In the genomic region with DNA sequence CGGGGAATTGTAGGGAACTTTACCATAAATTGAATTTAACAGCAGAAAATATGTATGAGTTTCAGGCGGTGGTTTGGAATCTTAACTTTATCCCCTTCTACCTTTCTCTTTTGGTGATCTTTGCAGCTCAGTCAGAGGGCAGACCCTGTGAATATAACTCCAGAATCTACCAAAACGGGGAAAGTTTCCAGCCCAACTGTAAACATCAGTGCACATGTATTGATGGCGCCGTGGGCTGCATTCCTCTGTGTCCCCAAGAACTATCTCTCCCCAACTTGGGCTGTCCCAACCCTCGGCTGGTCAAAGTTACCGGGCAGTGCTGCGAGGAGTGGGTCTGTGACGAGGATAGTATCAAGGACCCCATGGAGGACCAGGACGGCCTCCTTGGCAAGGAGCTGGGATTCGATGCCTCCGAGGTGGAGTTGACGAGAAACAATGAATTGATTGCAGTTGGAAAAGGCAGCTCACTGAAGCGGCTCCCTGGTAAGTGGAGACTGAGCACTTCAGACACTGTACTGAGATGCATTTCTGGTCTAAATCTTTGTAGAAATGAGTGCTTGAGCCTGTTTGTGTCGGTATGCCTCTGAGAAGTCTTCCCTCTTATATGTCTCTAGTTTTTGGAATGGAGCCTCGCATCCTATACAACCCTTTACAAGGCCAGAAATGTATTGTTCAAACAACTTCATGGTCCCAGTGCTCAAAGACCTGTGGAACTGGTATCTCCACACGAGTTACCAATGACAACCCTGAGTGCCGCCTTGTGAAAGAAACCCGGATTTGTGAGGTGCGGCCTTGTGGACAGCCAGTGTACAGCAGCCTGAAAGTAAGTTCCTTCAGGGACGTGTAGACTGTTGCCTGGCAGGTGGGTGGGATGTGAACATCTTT, we compare ENCODE assay signal across 8 cellular contexts. TPM values are rescaled to one million over a fixed set of nuclear protein-coding genes. Genes with fewer than 3 reads are reported as not detected.
A peak's percentile ranks its signal among the peaks of the same experiment; 100 is the strongest.
DNase-seq lines count a peak whose midpoint lies in the region; ATAC-seq and TF ChIP-seq lines count a peak whose summit lies in the region.

No MANE protein-coding gene starts in this region.

- H3K4me1 Mint-ChIP-seq in Calu3 (ENCODE audit: low read depth, unreplicated experiment) = peaks cover 34% of the 10 kb centered on the region
- H3K4me1 Mint-ChIP-seq in nephron = peaks cover 65% of the 10 kb centered on the region
- peaks cover 27% of the 10 kb centered on the region for H3K4me1 Mint-ChIP-seq in activated T-cell treated with anti-CD3 and anti-CD28 coated beads, Interleukin-2, amount 50 U/mL, for 4 hours (ENCODE audit: low read depth)

- peak; percentile 47 for TF ChIP-seq CTCF in Calu3 (IDR thresholded peaks at IDR 0.05; ENCODE audit: unreplicated experiment)
- TF ChIP-seq CTCF in nephron (IDR thresholded peaks at IDR 0.05; ENCODE audit: unreplicated experiment in 3 of 3) = peak in 1 of 3 experiments; percentile 21

- H3K4me3 ChIP-seq in NT2/D1 (ENCODE audit: insufficient read length, low read depth) = peak overlapping the region; percentile 73

- CTCF ChIA-PET in Calu3 (lab: Charles Lee) = interaction anchor here (0.7 to 2.9 kb wide), 10 partner anchors 21 to 306 kb away, joined by 3 to 11 read pairs (median 6); a partner anchor contains a TSS

- peak overlapping the region; percentile 85 for H3K9ac ChIP-seq in NT2/D1 (ENCODE audit: insufficient read length, low read depth)

- peak overlapping the region; percentile 95 for H3K27ac ChIP-seq in epithelial cell of prostate

- H3K4me3 Mint-ChIP-seq in Calu3 (ENCODE audit: low read depth, unreplicated experiment) (peak overlapping the region; percentile 76), nephron (peak overlapping the region; percentile 93 to 98 (median 97))
- H3K4me3 Mint-ChIP-seq in activated T-cell treated with anti-CD3 and anti-CD28 coated beads, Interleukin-2, amount 50 U/mL, for 4 hours = no peak overlapping the region

- intact Hi-C loops in Calu3 (cut with micrococcal nuclease; ENCODE audit: unreplicated experiment) = loop anchor here (5.0 kb wide), 4 partner anchors 110 to 275 kb away; no protein-coding TSS in a partner anchor

- H3K27ac Mint-ChIP-seq in Calu3 (ENCODE audit: unreplicated experiment) (peak overlapping the region; percentile 92), nephron (peak overlapping the region; percentile 90 to 97 (median 96))

- H3K36me3 Mint-ChIP-seq in Calu3 (ENCODE audit: insufficient read depth, unreplicated experiment) = peaks cover 76% of the 10 kb centered on the region
- H3K36me3 Mint-ChIP-seq in nephron (ENCODE audit: low read depth) = peaks cover 13% of the 10 kb centered on the region
- H3K36me3 Mint-ChIP-seq in activated T-cell treated with anti-CD3 and anti-CD28 coated beads, Interleukin-2, amount 50 U/mL, for 4 hours (ENCODE audit: insufficient read depth) = no peaks in the 10 kb centered on the region

- peaks cover 32% of the 10 kb centered on the region for H3K36me3 ChIP-seq in NT2/D1 (ENCODE audit: insufficient read depth, insufficient read length, low read length)

- no peaks in the 10 kb centered on the region for H3K27me3 Mint-ChIP-seq in Calu3 (ENCODE audit: unreplicated experiment)
- H3K27me3 Mint-ChIP-seq in nephron (ENCODE audit: low read depth) = peaks cover 26% of the 10 kb centered on the region
- peaks cover 68% of the 10 kb centered on the region for H3K27me3 Mint-ChIP-seq in activated T-cell treated with anti-CD3 and anti-CD28 coated beads, Interleukin-2, amount 50 U/mL, for 4 hours (ENCODE audit: low read depth)

- BruUV-seq in Calu3 (replicated peaks; lab: Mats Ljungman, UMichigan) = TSS peak; percentile 24

- no peak for ATAC-seq in activated T-cell treated with anti-CD3 and anti-CD28 coated beads, Interleukin-2, amount 50 U/mL, for 4 hours
- no peak for ATAC-seq in HG02588 (IDR thresholded peaks at IDR 0.05; ENCODE audit: unreplicated experiment)

- H3K9me3 Mint-ChIP-seq in Calu3 (ENCODE audit: low read depth, unreplicated experiment) (no peaks in the 10 kb centered on the region), nephron (no peaks in the 10 kb centered on the region)
- no peaks in the 10 kb centered on the region for H3K9me3 Mint-ChIP-seq in activated T-cell treated with anti-CD3 and anti-CD28 coated beads, Interleukin-2, amount 50 U/mL, for 4 hours

- peaks cover 46% of the 10 kb centered on the region for H3K9me3 ChIP-seq in NT2/D1 (ENCODE audit: insufficient read depth, low read length)

- DNase-seq in Calu3 (peak; percentile 78), NT2/D1 (ENCODE audit: low read depth, low spot score) (no peak), epithelial cell of prostate (ENCODE audit: low read depth, low spot score) (no peak), SK-N-DZ (ENCODE audit: low spot score) (no peak), DMS153 (lab: John Stamatoyannopoulos, UW) (no peak)
- DNase-seq in activated T-cell treated with anti-CD3 and anti-CD28 coated beads, Interleukin-2, amount 50 U/mL, for 4 hours = no peak

- H3K27me3 ChIP-seq in NT2/D1 (ENCODE audit: insufficient read depth, insufficient read length) = peaks cover 12% of the 10 kb centered on the region

- H3K4me1 ChIP-seq in NT2/D1 (ENCODE audit: insufficient read depth, insufficient read length) = peaks cover 8% of the 10 kb centered on the region

RNA-seq across cellular contexts. Expression of a gene that starts 1.5 kb away (rescaled TPM):
- total RNA-seq in Calu3 (2022) = 148 and 210 TPM in 2 replicates
- polyA plus RNA-seq in SK-N-DZ (2014; cell fraction: cytosol; rRNA removed) = 0.12 and 0.13 TPM in 2 replicates
- 0.08 and 1.3 TPM in 2 replicates for polyA plus RNA-seq in SK-N-DZ (2014; cell fraction: nucleus; rRNA removed)
- total RNA-seq in activated T-cell treated with anti-CD3 and anti-CD28 coated beads, Interleukin-2, amount 50 U/mL, for 4 hours = under 1 TPM; 0.43 to 0.65 (median 0.61) TPM

Comparison
In these comparisons a context has a peak if more than half of its experiments do, and no peak if none do; other contexts are left out.
1. RNA of a gene that starts 1.5 kb away (total RNA-seq): 148 to 210 TPM in Calu3; 0.43 to 0.65 TPM in activated T-cell treated with anti-CD3 and anti-CD28 coated beads, Interleukin-2, amount 50 U/mL, for 4 hours; every median in the first group is over 10 times any median in the second.